13 cellular contexts compared by ENCODE assay signal in genomic region chr1:221336141-221336540, GRCh38.
DNase-seq lines count a peak whose midpoint lies in the region; ATAC-seq and TF ChIP-seq lines count a peak whose summit lies in the region.
"Had no signal": no experiment of that assay in that cellular context is flagged by ENCODE, and none has a peak within 500 bp of the region (broad histone marks: within the 10 kb centered on the region; RNA-seq: fewer than 3 reads in every experiment).

No MANE protein-coding gene starts in this region.

- intact Hi-C loops in Right ventricle myocardium inferior (cut with DNase I) (no loop called here), cardiac septum (cut with DNase I) (no loop called here)

- peak overlapping the region; percentile 26 for H3K27ac Mint-ChIP-seq in neural progenitor cell
- H3K27ac Mint-ChIP-seq: activated naive CD4-positive, alpha-beta T cell treated with anti-CD3 and anti-CD28 coated beads, Interleukin-2, amount 50 U/mL, for 24 hours; natural killer cell had no signal

- no peak overlapping the region for H3K27ac ChIP-seq in neural progenitor cell
- H3K27ac ChIP-seq: foreskin keratinocyte had no signal

- H3F3A ChIP-seq in neural progenitor cell (ENCODE audit: low read depth), result no peaks in the 10 kb centered on the region

- peaks cover 3% of the 10 kb centered on the region for H3K27me3 Mint-ChIP-seq in neural progenitor cell (ENCODE audit: insufficient read depth, low read depth)
- H3K27me3 Mint-ChIP-seq: activated naive CD4-positive, alpha-beta T cell treated with anti-CD3 and anti-CD28 coated beads, Interleukin-2, amount 50 U/mL, for 24 hours had no signal

- H2AFZ ChIP-seq in neural progenitor cell (replicated peaks), result no peak overlapping the region

- H4K20me1 ChIP-seq in neural progenitor cell (ENCODE audit: low read depth), result no peaks in the 10 kb centered on the region

- H3K4me3 Mint-ChIP-seq in neural progenitor cell, result no peak overlapping the region
- H3K4me3 Mint-ChIP-seq: activated naive CD4-positive, alpha-beta T cell treated with anti-CD3 and anti-CD28 coated beads, Interleukin-2, amount 50 U/mL, for 24 hours; natural killer cell had no signal

- peaks cover 16% of the 10 kb centered on the region for H3K9me3 Mint-ChIP-seq in neural progenitor cell

- no peaks in the 10 kb centered on the region for H3K36me3 ChIP-seq in neural progenitor cell

- ATAC-seq in Right ventricle myocardium inferior, result peak; percentile 18
- ATAC-seq: natural killer cell had no signal

- no peak overlapping the region for H3K9ac ChIP-seq in neural progenitor cell

- no peak overlapping the region for H3K4me2 ChIP-seq in neural progenitor cell

- no peaks in the 10 kb centered on the region for H3K27me3 ChIP-seq in neural progenitor cell
- H3K27me3 ChIP-seq: foreskin keratinocyte had no signal

- no peak for DNase-seq in Right ventricle myocardium inferior (ENCODE audit: missing footprints)
- no peak for DNase-seq in cardiac septum (ENCODE audit: low spot score)
- DNase-seq in fibroblast of pulmonary artery (ENCODE audit: low read depth), result peak; percentile 16
- DNase-seq in neural progenitor cell (ENCODE audit: low spot score), result no peak
- no peak for DNase-seq in HPDE6-E6E7 (ENCODE audit: extremely low spot score)
- DNase-seq in dermis blood vessel endothelial cell, result no peak
- no peak for DNase-seq in COLO829 (ENCODE audit: low spot score)
- no peak for DNase-seq in NCI-H2227 treated with DMSO at 0.1 percent for 48 hours (lab: John Stamatoyannopoulos, UW)
- DNase-seq: activated CD4-positive, alpha-beta T cell treated with anti-CD3 and anti-CD28 coated beads for 1 hour; natural killer cell; NCI-H1436 had no signal

- H3K79me2 ChIP-seq in neural progenitor cell (ENCODE audit: low read depth), result no peaks in the 10 kb centered on the region

- TF ChIP-seq CTCF in fibroblast of pulmonary artery (IDR thresholded peaks at IDR 0.05; ENCODE audit: low read length, missing control alignments) (no peak), neural progenitor cell (IDR thresholded peaks at IDR 0.05) (no peak)

- H3K4me1 Mint-ChIP-seq in neural progenitor cell, result peaks cover 17% of the 10 kb centered on the region
- H3K4me1 Mint-ChIP-seq: activated naive CD4-positive, alpha-beta T cell treated with anti-CD3 and anti-CD28 coated beads, Interleukin-2, amount 50 U/mL, for 24 hours; natural killer cell had no signal

- H3K4me3 ChIP-seq in fibroblast of pulmonary artery (replicated peaks; ENCODE audit: low read depth, low read length) (no peak overlapping the region), neural progenitor cell (no peak overlapping the region)

- peaks cover 5% of the 10 kb centered on the region for H3K4me1 ChIP-seq in neural progenitor cell
- H3K4me1 ChIP-seq: foreskin keratinocyte had no signal

- H3K9me3 ChIP-seq in neural progenitor cell (ENCODE audit: low read depth), result peaks cover under 1% of the 10 kb centered on the region

- peaks cover 2% of the 10 kb centered on the region for H3K36me3 Mint-ChIP-seq in neural progenitor cell
- H3K36me3 Mint-ChIP-seq: activated naive CD4-positive, alpha-beta T cell treated with anti-CD3 and anti-CD28 coated beads, Interleukin-2, amount 50 U/mL, for 24 hours; natural killer cell had no signal
